26 cellular contexts compared by ENCODE assay signal in the genomic region with DNA sequence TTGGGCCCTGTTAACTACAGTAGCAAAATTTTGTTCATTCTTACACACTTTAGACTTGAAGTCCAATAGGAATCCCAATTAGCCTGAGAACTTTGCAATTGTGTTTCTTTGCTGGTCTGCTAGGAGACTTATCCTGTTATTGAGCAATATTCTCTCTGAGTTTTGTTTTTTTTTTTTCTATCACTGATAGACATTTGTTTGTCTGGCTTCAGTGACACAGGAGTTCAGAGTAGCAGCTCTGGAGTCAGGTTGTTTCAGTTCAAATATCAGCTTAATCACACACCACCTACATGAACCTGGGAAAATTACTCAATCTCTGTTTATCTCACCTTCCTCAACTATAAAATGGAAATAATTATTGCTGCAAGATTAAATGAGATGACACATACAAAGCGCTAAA.
"Had no signal": no experiment of that assay in that cellular context is flagged by ENCODE, and none has a peak within 500 bp of the region (broad histone marks: within the 10 kb centered on the region; RNA-seq: fewer than 3 reads in every experiment).

No MANE protein-coding gene starts in this region.

- H3K4me3 ChIP-seq: neural progenitor cell, ovary, psoas muscle, skin epidermis, stomach, thoracic aorta, thyroid gland, tibial nerve, upper lobe of left lung, vagina had no signal

- H3K4me1 ChIP-seq: neural progenitor cell, parathyroid adenoma, psoas muscle, stomach, thyroid gland, tibial nerve, upper lobe of left lung, vagina had no signal

- ATAC-seq: naive thymus-derived CD4-positive, alpha-beta T cell; natural killer cell; psoas muscle; right cardiac atrium; sciatic nerve; stimulated activated effector memory CD8-positive, alpha-beta T cell treated with anti-CD3 and anti-CD28 coated beads, Interleukin-12 subunit alpha, Interleukin-12 subunit beta, amount 100 ng/mL, for 72 hours; stimulated activated naive B cell treated with anti-CD40 and anti-IgM and Interleukin-4, amounts not matched to agents 10 μg/mL and 1 μg/mL and 100 μg/mL, for 72 hours had no signal

- H3K36me3 ChIP-seq: neural progenitor cell, ovary, stomach, thoracic aorta, thyroid gland, tibial nerve, upper lobe of left lung, vagina had no signal

- H3K27me3 ChIP-seq: neural progenitor cell, ovary, thyroid gland, tibial nerve, upper lobe of left lung, vagina had no signal

- FAIRE-seq: urothelium cell line had no signal

- H3K9me3 ChIP-seq: ovary, psoas muscle, stomach, thoracic aorta, thyroid gland, tibial nerve, upper lobe of left lung, vagina had no signal

- H3K9ac ChIP-seq: neural progenitor cell, parathyroid adenoma had no signal

- DNase-seq: naive thymus-derived CD4-positive, alpha-beta T cell; natural killer cell; occipital lobe; ovary; posterior cingulate gyrus; psoas muscle; right cardiac atrium; stimulated activated CD4-positive, alpha-beta T cell treated with anti-CD3 and anti-CD28 coated beads, Interleukin-15, amount 100 ng/mL, for 24 hours; stimulated activated CD4-positive, alpha-beta T cell treated with anti-CD3 and anti-CD28 coated beads, Interleukin-2, amount 100 ng/mL, for 24 hours; stimulated activated CD4-positive, alpha-beta T cell treated with anti-CD3 and anti-CD28 coated beads, Interleukin-2, amount 100 ng/mL, for 48 hours; stimulated activated CD4-positive, alpha-beta T cell treated with anti-CD3 and anti-CD28 coated beads, Interleukin-4, amount 100 ng/mL, for 24 hours; stimulated activated naive B cell treated with anti-CD40 and anti-IgM and Interleukin-4, amounts not matched to agents 10 μg/mL and 1 μg/mL and 100 μg/mL, for 72 hours; stimulated activated naive CD4-positive, alpha-beta T cell treated with Interleukin-2 at 50 U/mL for 16 hours; stomach; thyroid gland; trophoblast cell; upper lobe of left lung had no signal

- H3K27ac ChIP-seq: neural progenitor cell, ovary, parathyroid adenoma, psoas muscle, skin epidermis, stomach, thoracic aorta, thyroid gland, tibial nerve, upper lobe of left lung, vagina had no signal
